19 cellular contexts compared by ENCODE assay signal in genomic region chr9:100573655-100574260, GRCh38. TPM values are rescaled to one million over a fixed set of nuclear protein-coding genes. Genes with fewer than 3 reads are reported as not detected.
A peak's percentile ranks its signal among the peaks of the same experiment; 100 is the strongest.
DNase-seq lines count a peak whose midpoint lies in the region; ATAC-seq, FAIRE-seq and TF ChIP-seq lines count a peak whose summit lies in the region.
"Had no signal": no experiment of that assay in that cellular context is flagged by ENCODE, and none has a peak within 500 bp of the region (broad histone marks: within the 10 kb centered on the region; RNA-seq: fewer than 3 reads in every experiment).

No MANE protein-coding gene starts in this region.

- ATAC-seq in GM21367 (IDR thresholded peaks at IDR 0.05; ENCODE audit: unreplicated experiment) (no peak), GM18498 (IDR thresholded peaks at IDR 0.05; ENCODE audit: unreplicated experiment) (no peak)
- ATAC-seq: HCT116 had no signal

- no peaks in the 10 kb centered on the region for H3K27me3 Mint-ChIP-seq in glutamatergic neuron (ENCODE audit: unreplicated experiment)

- H3K9me3 ChIP-seq in SK-N-SH: no peaks in the 10 kb centered on the region
- H3K9me3 ChIP-seq in SJCRH30 (replicated peaks): no peaks in the 10 kb centered on the region

- TF ChIP-seq POLR2A in H54 (IDR thresholded peaks at IDR 0.05; ENCODE audit: low read depth, low read length): no peak

- peak; percentile 12 for DNase-seq in AG10803 (ENCODE audit: low read depth)
- DNase-seq in H54 (ENCODE audit: insufficient read length, low spot score): no peak
- peak; percentile 23 for DNase-seq in SK-N-SH
- DNase-seq in glutamatergic neuron: no peak
- no peak for DNase-seq in SJCRH30
- DNase-seq: CD4-positive, alpha-beta memory T cell; NCI-H1048; NCI-H1436; NCI-H1930; NCI-H748 treated with DMSO at 0.1 percent for 48 hours; NK-92 treated with Interleukin-12 subunit alpha and Interleukin-12 subunit beta, amount 100 ng/mL, for 24 hours; RPMI8226; SIG-M5 had no signal

- peaks cover 7% of the 10 kb centered on the region for H3K4me1 Mint-ChIP-seq in glutamatergic neuron (ENCODE audit: low read depth, unreplicated experiment)
- H3K4me1 Mint-ChIP-seq: CD4-positive, alpha-beta memory T cell had no signal

- no peaks in the 10 kb centered on the region for H3K79me2 ChIP-seq in SK-N-SH (ENCODE audit: insufficient read depth)

- TF ChIP-seq RAD21 in SK-N-SH (IDR thresholded peaks at IDR 0.05; ENCODE audit: low read length): no peak

- H3K4me3 ChIP-seq in AG10803 (ENCODE audit: low read length) (no peak overlapping the region), SK-N-SH (ENCODE audit: low read depth in 2 of 2, low read length in 1 of 2) (no peak overlapping the region), SJCRH30 (no peak overlapping the region)
- H3K4me3 ChIP-seq: BLaER1 had no signal

- H3K27ac ChIP-seq in SK-N-SH (ENCODE audit: low read depth in 2 of 2, low read length in 1 of 2) (no peak overlapping the region), SJCRH30 (no peak overlapping the region)
- H3K27ac ChIP-seq: BLaER1, HL-60 had no signal

- peaks cover 8 to 14% of the 10 kb centered on the region in 2 experiments for H3K36me3 ChIP-seq in SK-N-SH (replicated peaks in 1 of 2; ENCODE audit: control insufficient read depth in 1 of 2, insufficient read depth in 2 of 2, low read length in 1 of 2)
- peaks cover 13% of the 10 kb centered on the region for H3K36me3 ChIP-seq in SJCRH30

- CTCF ChIA-PET in SK-N-SH (lab: Yijun Ruan, JAX): interaction anchor here (0.8 to 1.1 kb wide), 3 partner anchors 23 to 136 kb away, joined by 3 to 5 read pairs (median 3); no protein-coding TSS in a partner anchor

- H3K9ac ChIP-seq in SK-N-SH: no peak overlapping the region
- H3K9ac ChIP-seq: BLaER1 had no signal

- peak overlapping the region; percentile 30 for H3K27ac Mint-ChIP-seq in glutamatergic neuron (ENCODE audit: unreplicated experiment)
- H3K27ac Mint-ChIP-seq: CD4-positive, alpha-beta memory T cell had no signal

- POLR2A ChIA-PET in SK-N-SH (lab: Yijun Ruan, JAX): no interaction called here

- no peaks in the 10 kb centered on the region for H3K9me3 Mint-ChIP-seq in glutamatergic neuron (ENCODE audit: unreplicated experiment)

- FAIRE-seq in H54 (lab: Jason Lieb, UNC): peak; percentile 81
- FAIRE-seq: A204.1 had no signal

- H3K4me3 Mint-ChIP-seq in glutamatergic neuron (ENCODE audit: unreplicated experiment): no peak overlapping the region
- H3K4me3 Mint-ChIP-seq: CD4-positive, alpha-beta memory T cell had no signal

- TF ChIP-seq CTCF in AG10803 (conservative IDR thresholded peaks at IDR 0.05; ENCODE audit: low read length): no peak
- TF ChIP-seq CTCF in SK-N-SH (IDR thresholded peaks at IDR 0.05): no peak
- no peak for TF ChIP-seq CTCF in glutamatergic neuron (IDR thresholded peaks at IDR 0.05; ENCODE audit: partially characterized antibody, unreplicated experiment)

- WGBS in SK-N-SH (ENCODE audit: low lambda C conversion rate): 76% methylated on average over 3 of the region's 3 CpGs

- H3F3A ChIP-seq in SK-N-SH (replicated peaks; ENCODE audit: insufficient read depth): no peaks in the 10 kb centered on the region

- no peak overlapping the region for H2AFZ ChIP-seq in SK-N-SH (ENCODE audit: low read depth)

- peaks cover 5% of the 10 kb centered on the region for H3K36me3 Mint-ChIP-seq in glutamatergic neuron (ENCODE audit: unreplicated experiment)

- no peak overlapping the region for H3K4me2 ChIP-seq in SK-N-SH
- H3K4me2 ChIP-seq: BLaER1 had no signal

- no peaks in the 10 kb centered on the region for H3K9me2 ChIP-seq in SK-N-SH

- no peaks in the 10 kb centered on the region for H3K27me3 ChIP-seq in SK-N-SH (ENCODE audit: insufficient read depth)
- no peaks in the 10 kb centered on the region for H3K27me3 ChIP-seq in SJCRH30
- H3K27me3 ChIP-seq: BLaER1 had no signal

- H4K20me1 ChIP-seq in SK-N-SH (ENCODE audit: insufficient read depth): no peaks in the 10 kb centered on the region
- H4K20me1 ChIP-seq: BLaER1 had no signal

- peak in 1 of 2 experiments; percentile 46; a peak in 1 of 4 replicates for TF ChIP-seq EP300 in SK-N-SH (IDR thresholded peaks at IDR 0.05; ENCODE audit: borderline replicate concordance in 1 of 2, low read depth in 1 of 2, low read length in 1 of 2)

- H3K4me1 ChIP-seq in SK-N-SH (ENCODE audit: control insufficient read depth in 1 of 2, insufficient read depth in 2 of 2, low read depth in 1 of 2, low read length in 1 of 2) (peaks cover 0 to 2% of the 10 kb centered on the region in 2 experiments; a peak in 1 of 4 replicates), SJCRH30 (peaks cover 27% of the 10 kb centered on the region)
- H3K4me1 ChIP-seq: BLaER1 had no signal

TF ChIP-seq in SK-N-SH, 30 proteins besides CTCF, POLR2A, EP300 and RAD21 (continues in another document):
- TF ChIP-seq MAX (IDR thresholded peaks at IDR 0.05; ENCODE audit: low read depth) (no peak), USF2 (IDR thresholded peaks at IDR 0.05; ENCODE audit: borderline replicate concordance, low read depth, low read length) (no peak), SIN3A (IDR thresholded peaks at IDR 0.05; ENCODE audit: borderline replicate concordance, low read depth, low read length) (no peak), PBX3 (IDR thresholded peaks at IDR 0.05) (no peak), YY1 (IDR thresholded peaks at IDR 0.05; ENCODE audit: low read depth) (no peak), POLR2AphosphoS5 (IDR thresholded peaks at IDR 0.05; ENCODE audit: low read depth, low read length) (no peak), TAF1 (IDR thresholded peaks at IDR 0.05; ENCODE audit: borderline replicate concordance, low read depth, low read length) (no peak), FOXJ3 (CRISPR knock-in tag; IDR thresholded peaks at IDR 0.05) (peak; percentile 39; the same call in 1 of the 2 replicates), SMC3 (IDR thresholded peaks at IDR 0.05; ENCODE audit: low read depth, low read length) (no peak), RXRA (IDR thresholded peaks at IDR 0.05; ENCODE audit: borderline replicate concordance, low read depth) (no peak), REST (IDR thresholded peaks at IDR 0.05; ENCODE audit: low read depth, low read length) (no peak)

RNA-seq across cellular contexts. Expression of gene CAVIN4, which starts 4.1 kb away (rescaled TPM):
- polyA plus RNA-seq in SK-N-SH (2012; rRNA removed): 0.54 and 0.73 TPM in 2 replicates
- 0.67 and 0.73 TPM in 2 replicates for polyA plus RNA-seq in SK-N-SH (2012; cell fraction: cytosol; rRNA removed)
- 1.1 and 1.9 TPM in 2 replicates for polyA plus RNA-seq in SK-N-SH (2012; cell fraction: nucleus; rRNA removed)
- total RNA-seq in glutamatergic neuron (ENCODE audit: unreplicated experiment): 32.9 TPM
- total RNA-seq in SJCRH30 (2014; rRNA removed; shearing (Covaris generic)): 5.4 and 7.1 TPM in 2 replicates
- polyA plus RNA-seq: CD4-positive, alpha-beta memory T cell had no signal

Comparison
In these comparisons a context has a peak if more than half of its experiments do, and no peak if none do; other contexts are left out.
1. DNase-seq: peak in AG10803 (single experiment) and SK-N-SH (single experiment); none in H54 (single experiment), glutamatergic neuron (single experiment) and SJCRH30 (0 of 2).